9 cellular contexts compared by ENCODE assay signal in genomic region chr7:24882989-24883631, GRCh38.
A peak's percentile ranks its signal among the peaks of the same experiment; 100 is the strongest.
DNase-seq lines count a peak whose midpoint lies in the region; FAIRE-seq and TF ChIP-seq lines count a peak whose summit lies in the region.
"Had no signal": no experiment of that assay in that cellular context is flagged by ENCODE, and none has a peak within 500 bp of the region (broad histone marks: within the 10 kb centered on the region; RNA-seq: fewer than 3 reads in every experiment).

No MANE protein-coding gene starts in this region.

- WGBS in stomach, 5 donors: 38 to 68% (median 64%) methylated on average over 3 of the region's 3 CpGs
- whole genome bisulfite sequencing in small intestine, 3 donors: 54 to 78% (median 60%) methylated on average over 3 of the region's 3 CpGs

- H3K4me3 Mint-ChIP-seq in Caco-2 (ENCODE audit: unreplicated experiment) (no peak overlapping the region), chondrocyte (ENCODE audit: unreplicated experiment) (no peak overlapping the region), type B pancreatic cell (no peak overlapping the region)

- POLR2A ChIA-PET in Caco-2 (lab: Charles Lee): no interaction called here

- H3K27ac Mint-ChIP-seq in Caco-2 (ENCODE audit: unreplicated experiment) (peak overlapping the region; percentile 54), chondrocyte (ENCODE audit: unreplicated experiment) (peak overlapping the region; percentile 50), type B pancreatic cell (no peak overlapping the region)

- H3K27me3 Mint-ChIP-seq in Caco-2 (ENCODE audit: insufficient read depth, unreplicated experiment) (no peaks in the 10 kb centered on the region), chondrocyte (ENCODE audit: low read depth) (no peaks in the 10 kb centered on the region), type B pancreatic cell (no peaks in the 10 kb centered on the region)

- H3K9me3 Mint-ChIP-seq in Caco-2 (ENCODE audit: unreplicated experiment) (no peaks in the 10 kb centered on the region), chondrocyte (ENCODE audit: low read depth) (no peaks in the 10 kb centered on the region), type B pancreatic cell (no peaks in the 10 kb centered on the region)

- CTCF ChIA-PET in Caco-2 (lab: Charles Lee): interaction anchor here (1.4 kb wide), 1 partner anchor 71 kb away, joined by 5 read pairs; no protein-coding TSS in a partner anchor

- no TSS peak for BruUV-seq in Caco-2 (replicated peaks; lab: Mats Ljungman, UMichigan)

- no peak for TF ChIP-seq POLR2A in stomach (IDR thresholded peaks at IDR 0.05)

- DNase-seq in Caco-2 (no peak), MG63 (peak; percentile 82), chondrocyte (ENCODE audit: low spot score) (no peak), pons (ENCODE audit: low spot score) (peak; percentile 24), type B pancreatic cell (ENCODE audit: extremely low spot score, unreplicated experiment) (no peak), stomach (no peak), small intestine (no peak), hippocampal formation (lab: John Stamatoyannopoulos, UW) (no peak)
- DNase-seq: activated CD8-positive, alpha-beta memory T cell treated with anti-CD3 and anti-CD28 coated beads for 24 hours had no signal

- intact Hi-C loops in Caco-2 (cut with micrococcal nuclease; ENCODE audit: unreplicated experiment) (loop anchor here (5.0 kb wide), 1 partner anchor 209 kb away; no protein-coding TSS in a partner anchor), stomach (cut with DNase I; ENCODE audit: low total_unique reads) (no loop called here)

- H3K4me3 ChIP-seq in Caco-2 (ENCODE audit: low read depth, low read length) (no peak overlapping the region), MG63 (no peak overlapping the region), stomach (no peak overlapping the region), small intestine (ENCODE audit: low read depth in 1 of 2, low read length in 2 of 2) (no peak overlapping the region)

- TF ChIP-seq CTCF in Caco-2 (IDR thresholded peaks at IDR 0.05; ENCODE audit: insufficient read depth in 1 of 2, low read depth in 1 of 2, low read length in 1 of 2, severe bottlenecking in 1 of 2, unreplicated experiment in 1 of 2) (no peak), chondrocyte (IDR thresholded peaks at IDR 0.05) (no peak), type B pancreatic cell (conservative IDR thresholded peaks at IDR 0.05) (no peak), stomach (IDR thresholded peaks at IDR 0.05) (no peak)

- H3K27ac ChIP-seq in stomach: no peak overlapping the region
- no peak overlapping the region for H3K27ac ChIP-seq in small intestine (ENCODE audit: low read depth in 1 of 2, low read length in 1 of 2)

- H3K36me3 ChIP-seq in Caco-2 (ENCODE audit: control insufficient read depth, insufficient read depth, low read length): 0 out of 2 replicates have a peak, but pooled peaks cover 1% of the 10 kb centered on the region
- no peaks in the 10 kb centered on the region; the same call in none of the 2 replicates for H3K36me3 ChIP-seq in MG63
- no peaks in the 10 kb centered on the region for H3K36me3 ChIP-seq in stomach
- H3K36me3 ChIP-seq in small intestine (ENCODE audit: control insufficient read depth in 2 of 2, insufficient read depth in 2 of 2, low read length in 2 of 2): no peaks in the 10 kb centered on the region

- H3K36me3 Mint-ChIP-seq in Caco-2 (ENCODE audit: insufficient read depth, unreplicated experiment) (no peaks in the 10 kb centered on the region), chondrocyte (ENCODE audit: low read depth) (no peaks in the 10 kb centered on the region), type B pancreatic cell (no peaks in the 10 kb centered on the region)

- H3K4me1 Mint-ChIP-seq in Caco-2 (ENCODE audit: low read depth, unreplicated experiment): peaks cover 7% of the 10 kb centered on the region
- peaks cover 10% of the 10 kb centered on the region for H3K4me1 Mint-ChIP-seq in chondrocyte (ENCODE audit: low read depth)
- peaks cover 25% of the 10 kb centered on the region for H3K4me1 Mint-ChIP-seq in type B pancreatic cell (ENCODE audit: unreplicated experiment)

- H3K9me3 ChIP-seq in Caco-2: no peaks in the 10 kb centered on the region
- H3K9me3 ChIP-seq in MG63: no peaks in the 10 kb centered on the region
- H3K9me3 ChIP-seq in stomach: no peaks in the 10 kb centered on the region
- H3K9me3 ChIP-seq in small intestine (ENCODE audit: control insufficient read depth, low read depth): no peaks in the 10 kb centered on the region

- H3K4me1 ChIP-seq in Caco-2 (no peaks in the 10 kb centered on the region), stomach (no peaks in the 10 kb centered on the region), small intestine (ENCODE audit: control insufficient read depth in 2 of 2, insufficient read depth in 1 of 2, low read depth in 1 of 2, low read length in 1 of 2) (no peaks in the 10 kb centered on the region)

- no peaks in the 10 kb centered on the region for H3K27me3 ChIP-seq in Caco-2 (replicated peaks; ENCODE audit: control insufficient read depth, insufficient read depth, low read length)
- no peaks in the 10 kb centered on the region for H3K27me3 ChIP-seq in MG63
- no peaks in the 10 kb centered on the region for H3K27me3 ChIP-seq in stomach
- no peaks in the 10 kb centered on the region for H3K27me3 ChIP-seq in small intestine (ENCODE audit: control insufficient read depth in 2 of 2, insufficient read depth in 2 of 2, low read length in 2 of 2)

- FAIRE-seq in small intestine (lab: Jason Lieb, UNC): no peak

- no peak for TF ChIP-seq EP300 in stomach (IDR thresholded peaks at IDR 0.05)

Comparison
In these comparisons a context has a peak if more than half of its experiments do, and no peak if none do; other contexts are left out.
1. DNase-seq: peak in MG63 (single experiment) and pons (single experiment); none in Caco-2 (0 of 2), chondrocyte (single experiment), type B pancreatic cell (single experiment), stomach (single experiment), small intestine (single experiment) and hippocampal formation (0 of 2).